ENCODE assay signal across 1 cellular context in the genomic region with DNA sequence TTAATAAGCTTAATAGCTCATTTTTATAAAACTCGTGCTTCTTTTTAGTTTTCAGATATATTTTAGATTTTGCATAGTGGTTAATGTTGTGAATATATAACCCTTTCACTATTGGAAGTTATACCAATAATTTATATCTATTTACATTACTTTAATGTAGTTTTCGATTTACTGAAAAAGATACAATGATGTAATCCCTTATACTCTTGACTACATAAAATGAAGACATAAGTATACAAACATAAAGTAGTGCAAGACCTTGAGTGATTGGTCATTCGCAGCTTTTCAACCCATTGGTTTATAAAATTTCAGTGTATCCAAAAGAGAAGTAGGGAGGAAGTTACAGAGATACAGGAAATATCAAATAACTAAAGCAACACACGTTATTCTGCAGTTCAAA.
TF ChIP-seq lines count a peak whose summit lies in the region.

No MANE protein-coding gene starts in this region.

TF ChIP-seq in K562, 482 proteins besides CTCF, POLR2A, EP300 and RAD21 (continued from another document):
- TF ChIP-seq, protein P1, sequence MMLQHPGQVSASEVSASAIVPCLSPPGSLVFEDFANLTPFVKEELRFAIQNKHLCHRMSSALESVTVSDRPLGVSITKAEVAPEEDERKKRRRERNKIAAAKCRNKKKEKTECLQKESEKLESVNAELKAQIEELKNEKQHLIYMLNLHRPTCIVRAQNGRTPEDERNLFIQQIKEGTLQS (IDR thresholded peaks at IDR 0.05), result peak; percentile 6; the same call in 1 of the 2 replicates
- TF ChIP-seq, protein P1 (CRISPR knock-in tag; conservative IDR thresholded peaks at IDR 0.05), result no peak
